ENCODE assay signal across 36 cellular contexts in the genomic region with DNA sequence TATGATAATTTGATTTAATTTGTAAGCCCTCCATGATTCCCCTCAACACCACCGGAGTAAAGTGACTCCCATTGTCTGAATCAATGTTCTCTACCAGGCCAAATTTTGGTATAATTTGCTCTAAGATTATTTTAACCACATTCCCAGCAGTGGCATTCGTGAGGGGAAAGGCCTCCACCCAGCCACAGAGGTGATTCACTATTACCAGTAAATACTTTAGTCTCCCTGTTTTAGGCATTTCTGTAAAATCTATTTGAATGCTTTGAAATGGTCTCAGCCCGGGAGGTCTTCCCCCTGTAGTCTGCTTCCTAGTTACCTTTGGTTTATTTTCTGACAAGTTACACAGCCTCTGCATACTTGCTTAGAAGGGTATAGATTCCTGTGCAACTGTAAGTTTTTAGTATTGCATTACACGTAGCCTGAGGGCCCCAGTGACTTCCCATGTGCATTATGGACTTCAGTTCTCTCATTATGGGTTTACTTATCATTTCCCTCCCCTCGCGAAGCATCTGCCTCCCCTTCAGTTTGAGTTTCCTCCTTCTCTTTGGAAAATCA.
DNase-seq lines count a peak whose midpoint lies in the region; TF ChIP-seq lines count a peak whose summit lies in the region.
"Had no signal": no experiment of that assay in that cellular context is flagged by ENCODE, and none has a peak within 500 bp of the region (broad histone marks: within the 10 kb centered on the region; RNA-seq: fewer than 3 reads in every experiment).

No MANE protein-coding gene starts in this region.

- H3K27me3 ChIP-seq in uterus = no peaks in the 10 kb centered on the region
- H3K27me3 ChIP-seq: sigmoid colon had no signal

- no peak overlapping the region for H3K4me3 Mint-ChIP-seq in activated naive CD8-positive, alpha-beta T cell treated with anti-CD3 and anti-CD28 coated beads for 36 hours
- H3K4me3 Mint-ChIP-seq: activated CD8-positive, alpha-beta T cell treated with anti-CD3 and anti-CD28 coated beads, Interleukin-2, amount 10 ng/mL, durations not matched to agents 7 days and 5 days; activated naive CD4-positive, alpha-beta T cell treated with anti-CD3 and anti-CD28 coated beads, Interleukin-2, amount 50 U/mL, for 24 hours; activated T-helper 17 cell treated with anti-CD3 and anti-CD28 coated beads, Interleukin-2, amount 50 U/mL, for 72 hours; CD4-positive, alpha-beta memory T cell; naive thymus-derived CD4-positive, alpha-beta T cell; stimulated activated effector memory CD8-positive, alpha-beta T cell treated with anti-CD3 and anti-CD28 coated beads, Interleukin-12 subunit alpha, Interleukin-12 subunit beta, amount 100 ng/mL, for 72 hours; type B pancreatic cell had no signal

- H3K36me3 ChIP-seq in uterus = no peaks in the 10 kb centered on the region
- H3K36me3 ChIP-seq: sigmoid colon, WERI-Rb-1 had no signal

- intact Hi-C loops in uterus (cut with DNase I; ENCODE audit: low total_unique reads) = no loop called here

- no peaks in the 10 kb centered on the region for H3K4me1 ChIP-seq in uterus
- H3K4me1 ChIP-seq: psoas muscle, sigmoid colon had no signal

- no peaks in the 10 kb centered on the region for H3K9me3 ChIP-seq in uterus
- H3K9me3 ChIP-seq: psoas muscle had no signal

- H3K27me3 Mint-ChIP-seq in activated naive CD8-positive, alpha-beta T cell treated with anti-CD3 and anti-CD28 coated beads for 36 hours = no peaks in the 10 kb centered on the region
- H3K27me3 Mint-ChIP-seq: activated naive CD4-positive, alpha-beta T cell treated with anti-CD3 and anti-CD28 coated beads, Interleukin-2, amount 50 U/mL, for 24 hours; activated T-helper 17 cell treated with anti-CD3 and anti-CD28 coated beads, Interleukin-2, amount 50 U/mL, for 72 hours; CD4-positive, alpha-beta memory T cell; naive thymus-derived CD4-positive, alpha-beta T cell; type B pancreatic cell had no signal

- TF ChIP-seq POLR2A in uterus (IDR thresholded peaks at IDR 0.05) = no peak

- H3K27ac Mint-ChIP-seq in activated naive CD8-positive, alpha-beta T cell treated with anti-CD3 and anti-CD28 coated beads for 36 hours = no peak overlapping the region
- H3K27ac Mint-ChIP-seq: activated CD8-positive, alpha-beta T cell treated with anti-CD3 and anti-CD28 coated beads, Interleukin-2, amount 10 ng/mL, durations not matched to agents 7 days and 5 days; activated naive CD4-positive, alpha-beta T cell treated with anti-CD3 and anti-CD28 coated beads, Interleukin-2, amount 50 U/mL, for 24 hours; activated T-helper 17 cell treated with anti-CD3 and anti-CD28 coated beads, Interleukin-2, amount 50 U/mL, for 72 hours; CD4-positive, alpha-beta memory T cell; naive thymus-derived CD4-positive, alpha-beta T cell; stimulated activated effector memory CD8-positive, alpha-beta T cell treated with anti-CD3 and anti-CD28 coated beads, Interleukin-12 subunit alpha, Interleukin-12 subunit beta, amount 100 ng/mL, for 72 hours; type B pancreatic cell had no signal

- DNase-seq in GM04503 (ENCODE audit: low read depth) = peak; percentile 27
- DNase-seq in RPMI7951 (ENCODE audit: low read depth) = peak; percentile 43
- DNase-seq in epithelial cell of esophagus (ENCODE audit: low read depth) = peak; percentile 9
- DNase-seq in stromal cell of bone marrow (ENCODE audit: low read depth) = peak; percentile 31
- DNase-seq in uterus = no peak
- no peak for DNase-seq in midbrain (lab: John Stamatoyannopoulos, UW)
- no peak for DNase-seq in hippocampal formation (lab: John Stamatoyannopoulos, UW)
- no peak for DNase-seq in activated naive CD8-positive, alpha-beta T cell treated with anti-CD3 and anti-CD28 coated beads for 36 hours
- DNase-seq: activated CD4-positive, alpha-beta T cell treated with anti-CD3 and anti-CD28 coated beads for 4 hours; activated CD8-positive, alpha-beta T cell treated with anti-CD3 and anti-CD28 coated beads, Interleukin-2, amount 10 ng/mL, durations not matched to agents 7 days and 5 days; amygdala; caudate nucleus; CD4-positive, alpha-beta memory T cell; cortex of kidney; effector memory CD4-positive, alpha-beta T cell; kidney; left ventricle myocardium superior; naive thymus-derived CD4-positive, alpha-beta T cell; NCI-H1417; NCI-H2029 treated with DMSO at 0.1 percent for 48 hours; NCI-H2227 treated with DMSO at 0.1 percent for 48 hours; NCI-H526; NK-92 treated with Interleukin-12 subunit alpha and Interleukin-12 subunit beta, amount 100 ng/mL, for 24 hours; PC-9; psoas muscle; SHP77; sigmoid colon; substantia nigra; T-helper 9 cell; WERI-Rb-1 had no signal

- H3K4me1 Mint-ChIP-seq in activated naive CD8-positive, alpha-beta T cell treated with anti-CD3 and anti-CD28 coated beads for 36 hours = no peaks in the 10 kb centered on the region
- H3K4me1 Mint-ChIP-seq: activated naive CD4-positive, alpha-beta T cell treated with anti-CD3 and anti-CD28 coated beads, Interleukin-2, amount 50 U/mL, for 24 hours; activated T-helper 17 cell treated with anti-CD3 and anti-CD28 coated beads, Interleukin-2, amount 50 U/mL, for 72 hours; CD4-positive, alpha-beta memory T cell; naive thymus-derived CD4-positive, alpha-beta T cell; stimulated activated effector memory CD8-positive, alpha-beta T cell treated with anti-CD3 and anti-CD28 coated beads, Interleukin-12 subunit alpha, Interleukin-12 subunit beta, amount 100 ng/mL, for 72 hours had no signal

- no peaks in the 10 kb centered on the region for H3K36me3 Mint-ChIP-seq in activated naive CD8-positive, alpha-beta T cell treated with anti-CD3 and anti-CD28 coated beads for 36 hours
- H3K36me3 Mint-ChIP-seq: activated naive CD4-positive, alpha-beta T cell treated with anti-CD3 and anti-CD28 coated beads, Interleukin-2, amount 50 U/mL, for 24 hours; CD4-positive, alpha-beta memory T cell; naive thymus-derived CD4-positive, alpha-beta T cell; stimulated activated effector memory CD8-positive, alpha-beta T cell treated with anti-CD3 and anti-CD28 coated beads, Interleukin-12 subunit alpha, Interleukin-12 subunit beta, amount 100 ng/mL, for 72 hours had no signal

- H3K27ac ChIP-seq in uterus = no peak overlapping the region
- H3K27ac ChIP-seq: PC-9, psoas muscle, sigmoid colon, WERI-Rb-1 had no signal

- TF ChIP-seq CTCF in epithelial cell of esophagus (IDR thresholded peaks at IDR 0.05; ENCODE audit: insufficient read depth, low read depth, low read length, missing control alignments) (no peak), uterus (IDR thresholded peaks at IDR 0.05) (no peak)

- peaks cover 2% of the 10 kb centered on the region for H3K9me3 Mint-ChIP-seq in activated naive CD8-positive, alpha-beta T cell treated with anti-CD3 and anti-CD28 coated beads for 36 hours

- H3K4me3 ChIP-seq in epithelial cell of esophagus (ENCODE audit: low read length) = no peak overlapping the region
- H3K4me3 ChIP-seq in uterus = no peak overlapping the region
- H3K4me3 ChIP-seq: GM12878, K562, PC-9, psoas muscle, sigmoid colon had no signal

Comparison
In these comparisons a context has a peak if more than half of its experiments do, and no peak if none do; other contexts are left out.
1. DNase-seq: peak in GM04503 (single experiment), RPMI7951 (single experiment), epithelial cell of esophagus (single experiment) and stromal cell of bone marrow (single experiment); none in uterus (0 of 2), midbrain (single experiment), hippocampal formation (0 of 2) and activated naive CD8-positive, alpha-beta T cell treated with anti-CD3 and anti-CD28 coated beads for 36 hours (single experiment).